ENCODE assay signal across 8 cellular contexts in the genomic region with DNA sequence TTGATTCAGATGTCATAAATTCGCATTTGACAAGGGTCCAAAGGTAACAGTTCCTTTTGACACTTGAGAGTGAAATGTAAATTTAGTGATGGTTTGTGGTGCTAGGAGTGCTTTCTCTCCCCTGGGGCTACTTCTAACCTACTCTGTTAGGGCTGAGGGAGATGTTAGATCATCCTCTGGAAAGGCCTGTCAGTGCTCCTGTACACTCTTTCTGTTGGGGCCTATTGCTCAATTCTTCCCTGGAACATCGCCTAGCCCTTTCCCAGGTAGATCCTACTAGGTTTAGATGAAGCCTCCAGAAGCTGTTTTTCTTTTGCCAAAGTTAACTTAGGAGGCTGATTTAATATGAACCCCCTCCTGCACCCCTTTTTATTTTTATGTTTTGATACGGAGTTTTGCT. TPM values are rescaled to one million over a fixed set of nuclear protein-coding genes. Genes with fewer than 3 reads are reported as not detected.
DNase-seq lines count a peak whose midpoint lies in the region; ATAC-seq and TF ChIP-seq lines count a peak whose summit lies in the region.

No MANE protein-coding gene starts in this region.

- no peak overlapping the region for H4K5ac ChIP-seq in IMR-90 (ENCODE audit: low read depth, low read length)

- peak overlapping the region; percentile 66 for H2AK9ac ChIP-seq in IMR-90 (replicated peaks; ENCODE audit: low read depth, low read length, poor library complexity)

- H3K56ac ChIP-seq in IMR-90 (ENCODE audit: extremely low read depth, insufficient read depth, low read length), result no peak overlapping the region; the same call in 1 of the 2 replicates

- H2BK20ac ChIP-seq in IMR-90 (ENCODE audit: low read depth, low read length), result no peak overlapping the region

- no peak overlapping the region for H3K9ac ChIP-seq in IMR-90 (ENCODE audit: low read depth, low read length)

- H2BK15ac ChIP-seq in IMR-90 (ENCODE audit: low read depth, low read length), result no peak overlapping the region

- no peak overlapping the region for H2AK5ac ChIP-seq in IMR-90 (ENCODE audit: low read depth, low read length)

- H3K4me1 ChIP-seq in IMR-90 (ENCODE audit: control insufficient read depth, insufficient read depth, low read length) (peaks cover 4% of the 10 kb centered on the region; the same call in 1 of the 2 replicates), body of pancreas (peaks cover 21% of the 10 kb centered on the region), neutrophil (ENCODE audit: control insufficient read depth in 1 of 2, insufficient read depth in 1 of 2, low read depth in 1 of 2, low read length in 1 of 2) (peaks cover 17 to 23% of the 10 kb centered on the region in 2 experiments), right cardiac atrium (ENCODE audit: control insufficient read depth, insufficient read depth, low read length) (no peaks in the 10 kb centered on the region)

- H3K23ac ChIP-seq in IMR-90 (ENCODE audit: low read depth, low read length), result no peak overlapping the region

- dilution Hi-C loops in IMR-90 (cut with HindIII; ENCODE audit: low sequenced_read_pairs, unreplicated experiment), result no loop called here

- no peak for TF ChIP-seq CTCF in GM10248 (IDR thresholded peaks at IDR 0.05; ENCODE audit: control extremely low read depth, extremely low read depth, low read depth, missing control alignments)
- no peak for TF ChIP-seq CTCF in IMR-90 (conservative IDR thresholded peaks at IDR 0.05; ENCODE audit: low read depth, low read length)
- TF ChIP-seq CTCF in body of pancreas (IDR thresholded peaks at IDR 0.05), result no peak
- TF ChIP-seq CTCF in neutrophil (IDR thresholded peaks at IDR 0.05), result no peak

- H3K4me2 ChIP-seq in IMR-90 (ENCODE audit: low read depth, low read length), result peak overlapping the region; percentile 86; the same call in 1 of the 2 replicates

- H4K91ac ChIP-seq in IMR-90 (ENCODE audit: insufficient read depth, low read depth, low read length), result 0 out of 2 replicates have a peak overlapping the region, but pooled peaks have one; percentile 13

- CTCF ChIA-PET in GM10248 (lab: Yijun Ruan, JAX) (interaction anchor here (1.1 to 1.7 kb wide), 7 partner anchors 8 to 500 kb away, joined by 4 to 12 read pairs (median 7); a partner anchor contains a TSS), IMR-90 (lab: Yijun Ruan, JAX) (interaction anchor here (0.8 to 1.2 kb wide), 2 partner anchors 55 to 173 kb away, joined by 3 to 4 read pairs; a partner anchor contains a TSS)

- H3K4me3 ChIP-seq in IMR-90 (ENCODE audit: insufficient read depth, low read depth, low read length), result no peak overlapping the region
- no peak overlapping the region for H3K4me3 ChIP-seq in body of pancreas
- H3K4me3 ChIP-seq in neutrophil (ENCODE audit: low read depth in 1 of 2, low read length in 1 of 2), result peak overlapping the region in 1 of 2 experiments; percentile 72
- no peak overlapping the region for H3K4me3 ChIP-seq in right cardiac atrium (ENCODE audit: low read length)

- DNase-seq in GM10248 (ENCODE audit: extremely low spot score) (peak; percentile 23), IMR-90 (no peak), body of pancreas (peak in 3 of 4 donors; percentile 15 to 20 (median 17)), AG08395 (ENCODE audit: low spot score) (no peak), right cardiac atrium (no peak)

- H3K9me3 ChIP-seq in IMR-90 (ENCODE audit: control insufficient read depth, insufficient read depth, low read length) (no peaks in the 10 kb centered on the region), body of pancreas (no peaks in the 10 kb centered on the region), neutrophil (no peaks in the 10 kb centered on the region), right cardiac atrium (ENCODE audit: control insufficient read depth, low read length) (no peaks in the 10 kb centered on the region)

- BruUV-seq in IMR-90 (replicated peaks; lab: Mats Ljungman, UMichigan), result no TSS peak

- intact Hi-C loops in IMR-90 (cut with micrococcal nuclease) (no loop called here), body of pancreas (cut with DNase I) (no loop called here), right cardiac atrium (cut with DNase I) (loop anchor here in 3 of 4 donors (5.0 to 10.0 kb wide), 4 partner anchors 54 to 177 kb away; a partner anchor contains a TSS)

- H2AFZ ChIP-seq in IMR-90 (replicated peaks; ENCODE audit: low read length, poor library complexity), result no peak overlapping the region

- TF ChIP-seq RAD21 in IMR-90 (IDR thresholded peaks at IDR 0.05; ENCODE audit: low read length), result no peak

- H3K36me3 ChIP-seq in IMR-90 (ENCODE audit: control insufficient read depth, insufficient read depth, low read length), result peaks cover 7% of the 10 kb centered on the region
- H3K36me3 ChIP-seq in body of pancreas (replicated peaks in 1 of 2; ENCODE audit: insufficient read depth in 1 of 2, low read depth in 2 of 2), result no peaks in the 10 kb centered on the region
- H3K36me3 ChIP-seq in neutrophil, result no peaks in the 10 kb centered on the region

- in situ Hi-C loops in IMR-90 (cut with MboI; ENCODE audit: low sequenced_read_pairs), result loop anchor here (10.0 kb wide), 1 partner anchor 177 kb away; no protein-coding TSS in a partner anchor

- POLR2A ChIA-PET in GM10248 (lab: Yijun Ruan, JAX) (interaction anchor here (1.3 kb wide), 1 partner anchor 501 kb away, joined by 4 read pairs; a partner anchor contains a TSS), IMR-90 (lab: Charles Lee; ENCODE audit: unreplicated experiment) (no interaction called here)

- no peak overlapping the region for H2BK5ac ChIP-seq in IMR-90 (ENCODE audit: low read depth, low read length, poor library complexity, severe bottlenecking)

- H3K27ac ChIP-seq in IMR-90 (ENCODE audit: insufficient read depth, low read length), result no peak overlapping the region
- peak overlapping the region; percentile 77 to 97 (median 86) for H3K27ac ChIP-seq in body of pancreas
- H3K27ac ChIP-seq in neutrophil, result peak overlapping the region; percentile 87
- H3K27ac ChIP-seq in right cardiac atrium (ENCODE audit: low read length), result no peak overlapping the region

- peaks cover 11% of the 10 kb centered on the region for H3K9me1 ChIP-seq in IMR-90 (ENCODE audit: insufficient read depth, low read length)

- no peaks in the 10 kb centered on the region for H4K20me1 ChIP-seq in IMR-90 (ENCODE audit: insufficient read depth, low read length)

- H3K14ac ChIP-seq in IMR-90 (replicated peaks; ENCODE audit: low read depth, low read length), result 0 out of 2 replicates have a peak overlapping the region, but pooled peaks have one; percentile 36

- WGBS in IMR-90 (ENCODE audit: extremely low coverage in 2 of 2, insufficient read length in 1 of 2), 2 experiments, result no CpG with 5 or more reads among the region's 3 CpGs
- 65 to 66% methylated on average over 3 of the region's 3 CpGs for WGBS in body of pancreas, 2 donors
- 68% methylated on average over 3 of the region's 3 CpGs for WGBS in right cardiac atrium

- H3K4ac ChIP-seq in IMR-90 (ENCODE audit: low read depth, low read length), result no peak overlapping the region

- H3K79me1 ChIP-seq in IMR-90 (ENCODE audit: low read depth in 1 of 2, low read length in 2 of 2), result peaks cover 18 to 45% of the 10 kb centered on the region in 2 experiments

- H3K27me3 ChIP-seq in IMR-90 (ENCODE audit: control insufficient read depth, insufficient read depth, low read length), result no peaks in the 10 kb centered on the region
- no peaks in the 10 kb centered on the region for H3K27me3 ChIP-seq in body of pancreas
- no peaks in the 10 kb centered on the region for H3K27me3 ChIP-seq in neutrophil
- H3K27me3 ChIP-seq in right cardiac atrium (ENCODE audit: control insufficient read depth, insufficient read depth), result no peaks in the 10 kb centered on the region

- TF ChIP-seq POLR2A in IMR-90 (IDR thresholded peaks at IDR 0.05; ENCODE audit: low read depth, low read length) (no peak), body of pancreas (IDR thresholded peaks at IDR 0.05) (no peak)

- no peak for ATAC-seq in IMR-90 (ENCODE audit: low read depth)
- no peak for ATAC-seq in body of pancreas
- ATAC-seq in HG02623 (IDR thresholded peaks at IDR 0.05; ENCODE audit: unreplicated experiment), result no peak
- ATAC-seq in HG03469 (IDR thresholded peaks at IDR 0.05; ENCODE audit: unreplicated experiment), result no peak
- no peak for ATAC-seq in right cardiac atrium

- H2BK120ac ChIP-seq in IMR-90 (ENCODE audit: low read depth, low read length), result no peak overlapping the region

- no peak overlapping the region for H3K18ac ChIP-seq in IMR-90 (ENCODE audit: low read depth, low read length)

- H4K8ac ChIP-seq in IMR-90 (ENCODE audit: low read depth in 2 of 2, low read length in 2 of 2), result no peak overlapping the region; a peak in 1 of 4 replicates

TF ChIP-seq in IMR-90, 13 proteins besides CTCF, POLR2A, EP300 and RAD21 (continues in another document):
- TF ChIP-seq MAZ (IDR thresholded peaks at IDR 0.05; ENCODE audit: borderline replicate concordance, low read depth, low read length) (no peak), FOS (IDR thresholded peaks at IDR 0.05; ENCODE audit: low read depth, low read length) (no peak), CHD1 (IDR thresholded peaks at IDR 0.05; ENCODE audit: low read depth, low read length) (no peak), MXI1 (IDR thresholded peaks at IDR 0.05; ENCODE audit: borderline replicate concordance, low read depth, low read length) (no peak)
- TF ChIP-seq, protein P1, sequence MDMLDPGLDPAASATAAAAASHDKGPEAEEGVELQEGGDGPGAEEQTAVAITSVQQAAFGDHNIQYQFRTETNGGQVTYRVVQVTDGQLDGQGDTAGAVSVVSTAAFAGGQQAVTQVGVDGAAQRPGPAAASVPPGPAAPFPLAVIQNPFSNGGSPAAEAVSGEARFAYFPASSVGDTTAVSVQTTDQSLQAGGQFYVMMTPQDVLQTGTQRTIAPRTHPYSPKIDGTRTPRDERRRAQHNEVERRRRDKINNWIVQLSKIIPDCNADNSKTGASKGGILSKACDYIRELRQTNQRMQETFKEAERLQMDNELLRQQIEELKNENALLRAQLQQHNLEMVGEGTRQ (IDR thresholded peaks at IDR 0.05; ENCODE audit: low read depth, low read length), result no peak

RNA-seq across cellular contexts. Expression of a gene that starts 1.4 kb away (rescaled TPM):
- total RNA-seq in IMR-90 (2012; rRNA removed) (63.6 and 76.2 TPM in 2 replicates), body of pancreas (10 to 100 TPM; 14.5 to 26.4 TPM), right cardiac atrium (10 to 100 TPM; 69.3 to 78.6 (median 75.2) TPM)
- polyA plus RNA-seq in IMR-90 (2012; rRNA removed) (37.3 and 40.5 TPM in 2 replicates), right cardiac atrium (51.8 TPM)
- 26.1 and 27.1 TPM in 2 replicates for polyA plus RNA-seq in IMR-90 (2012; cell fraction: cytosol; rRNA removed)
- 15.2 and 19.3 TPM in 2 replicates for polyA plus RNA-seq in IMR-90 (2012; cell fraction: nucleus; rRNA removed; ENCODE audit: low replicate concordance)

RNA-seq across cellular contexts. Expression of a gene that starts 55.4 kb away (rescaled TPM):
- total RNA-seq in IMR-90 (2012; rRNA removed), result 13.6 and 20.8 TPM in 2 replicates
- polyA plus RNA-seq in IMR-90 (2012; rRNA removed), result 4.0 and 7.1 TPM in 2 replicates
- polyA plus RNA-seq in IMR-90 (2012; cell fraction: cytosol; rRNA removed), result 1.2 and 2.3 TPM in 2 replicates
- polyA plus RNA-seq in IMR-90 (2012; cell fraction: nucleus; rRNA removed; ENCODE audit: low replicate concordance), result 0.79 and 3.5 TPM in 2 replicates
- total RNA-seq in body of pancreas, result 10 to 100 TPM; 17.5 to 19.2 TPM
- 10 to 100 TPM; 22.4 to 27.0 (median 23.2) TPM for total RNA-seq in right cardiac atrium
- 5.7 TPM for polyA plus RNA-seq in right cardiac atrium

Comparison
In these comparisons a context has a peak if more than half of its experiments do, and no peak if none do; other contexts are left out.
1. DNase-seq: peak in GM10248 (single experiment) and body of pancreas (3 of 4); none in IMR-90 (single experiment), AG08395 (single experiment) and right cardiac atrium (0 of 3).
2. H3K27ac ChIP-seq: peak in body of pancreas (4 of 4) and neutrophil (single experiment); none in IMR-90 (single experiment) and right cardiac atrium (single experiment).
3. intact Hi-C loops: an anchor here in right cardiac atrium (5.0 to 10.0 kb wide); none called in IMR-90 and body of pancreas.